In genomic region chr3:72844436-72844999, GRCh38 we compare ENCODE assay signal across 15 cellular contexts. TPM values are rescaled to one million over a fixed set of nuclear protein-coding genes. Genes with fewer than 3 reads are reported as not detected.
DNase-seq lines count a peak whose midpoint lies in the region; ATAC-seq and TF ChIP-seq lines count a peak whose summit lies in the region.
"Had no signal": no experiment of that assay in that cellular context is flagged by ENCODE, and none has a peak within 500 bp of the region (broad histone marks: within the 10 kb centered on the region; RNA-seq: fewer than 3 reads in every experiment).

No MANE protein-coding gene starts in this region.

- TF ChIP-seq CTCF in fibroblast of the aortic adventitia (IDR thresholded peaks at IDR 0.05; ENCODE audit: insufficient read depth, low read length): no peak

- peak; percentile 22 for DNase-seq in activated CD4-positive, alpha-beta T cell treated with anti-CD3 and anti-CD28 coated beads for 48 hours
- no peak for DNase-seq in activated CD4-positive, alpha-beta T cell treated with anti-CD3 and anti-CD28 coated beads, Interleukin-2, amount 10 ng/mL, durations not matched to agents 7 days and 5 days
- DNase-seq in M059J (ENCODE audit: low read depth) (peak; percentile 14), fibroblast of the aortic adventitia (ENCODE audit: low read depth) (peak; percentile 27), epidermal melanocyte (ENCODE audit: insufficient read length, low spot score) (no peak), aorta (no peak), glomerular visceral epithelial cell (ENCODE audit: extremely low spot score) (no peak)
- DNase-seq: activated CD4-positive, alpha-beta T cell treated with anti-CD3 and anti-CD28 coated beads for 1 hour; Caco-2; cortex of kidney; esophagus squamous epithelium; KBM-7; NCI-H2029 treated with DMSO at 0.1 percent for 48 hours; posterior cingulate gyrus had no signal

- H3K9me3 Mint-ChIP-seq in activated CD4-positive, alpha-beta T cell treated with anti-CD3 and anti-CD28 coated beads, Interleukin-2, amount 10 ng/mL, durations not matched to agents 7 days and 5 days: no peaks in the 10 kb centered on the region

- H3K27ac Mint-ChIP-seq in activated CD4-positive, alpha-beta T cell treated with anti-CD3 and anti-CD28 coated beads, Interleukin-2, amount 10 ng/mL, durations not matched to agents 7 days and 5 days: no peak overlapping the region

- H3K27me3 ChIP-seq in aorta (ENCODE audit: control insufficient read depth in 1 of 2, insufficient read depth in 2 of 2, low read length in 1 of 2): no peaks in the 10 kb centered on the region
- H3K27me3 ChIP-seq: esophagus squamous epithelium had no signal

- peaks cover 24% of the 10 kb centered on the region for H3K36me3 Mint-ChIP-seq in activated CD4-positive, alpha-beta T cell treated with anti-CD3 and anti-CD28 coated beads, Interleukin-2, amount 10 ng/mL, durations not matched to agents 7 days and 5 days (ENCODE audit: low read depth)

- ATAC-seq in GM18867 (IDR thresholded peaks at IDR 0.05; ENCODE audit: unreplicated experiment): peak; percentile 20
- no peak for ATAC-seq in aorta (ENCODE audit: low FRiP score)

- intact Hi-C loops in aorta (cut with DNase I): loop anchor here (10.0 kb wide), 3 partner anchors 210 to 1120 kb away; partner anchors contain the start of genes EBLN2 (in 1 of the 2) and EIF4E3 (in 1 of the 2)

- POLR2A ChIA-PET in activated CD4-positive, alpha-beta T cell treated with anti-CD3 and anti-CD28 coated beads, Interleukin-2, amount 10 ng/mL, durations not matched to agents 7 days and 5 days (lab: Charles Lee): no interaction called here

- no peaks in the 10 kb centered on the region for H3K4me1 ChIP-seq in aorta (ENCODE audit: control insufficient read depth in 1 of 2, insufficient read depth in 2 of 2, low read length in 2 of 2)

- no peaks in the 10 kb centered on the region for H3K36me3 ChIP-seq in aorta (ENCODE audit: control insufficient read depth in 1 of 2, insufficient read depth in 2 of 2, low read length in 1 of 2)

- H3K4me3 Mint-ChIP-seq in activated CD4-positive, alpha-beta T cell treated with anti-CD3 and anti-CD28 coated beads, Interleukin-2, amount 10 ng/mL, durations not matched to agents 7 days and 5 days: no peak overlapping the region

- CTCF ChIA-PET in activated CD4-positive, alpha-beta T cell treated with anti-CD3 and anti-CD28 coated beads, Interleukin-2, amount 10 ng/mL, durations not matched to agents 7 days and 5 days (lab: Charles Lee): no interaction called here

- H3K9me3 ChIP-seq in aorta (ENCODE audit: control insufficient read depth, low read length): no peaks in the 10 kb centered on the region
- H3K9me3 ChIP-seq: Caco-2, esophagus squamous epithelium had no signal

- WGBS in aorta, 2 donors: 97 to 100% methylated on average over 1 of the region's 1 CpG

- H3K27ac ChIP-seq in aorta (ENCODE audit: low read depth in 1 of 2, low read length in 2 of 2): no peak overlapping the region
- H3K27ac ChIP-seq: esophagus squamous epithelium had no signal

- no peaks in the 10 kb centered on the region for H3K27me3 Mint-ChIP-seq in activated CD4-positive, alpha-beta T cell treated with anti-CD3 and anti-CD28 coated beads, Interleukin-2, amount 10 ng/mL, durations not matched to agents 7 days and 5 days

- H3K4me3 ChIP-seq in fibroblast of the aortic adventitia (ENCODE audit: low read depth, low read length) (no peak overlapping the region), aorta (ENCODE audit: low read length in 2 of 2) (no peak overlapping the region)
- H3K4me3 ChIP-seq: esophagus squamous epithelium had no signal

- H3K4me1 Mint-ChIP-seq in activated CD4-positive, alpha-beta T cell treated with anti-CD3 and anti-CD28 coated beads, Interleukin-2, amount 10 ng/mL, durations not matched to agents 7 days and 5 days: peaks cover 44% of the 10 kb centered on the region

RNA-seq across cellular contexts. Expression of gene SHQ1, which starts 3.7 kb away (rescaled TPM):
- total RNA-seq in activated CD4-positive, alpha-beta T cell treated with anti-CD3 and anti-CD28 coated beads, Interleukin-2, amount 10 ng/mL, durations not matched to agents 7 days and 5 days: 10 to 100 TPM; 22.1 to 24.2 TPM
- total RNA-seq in M059J (2014; rRNA removed; shearing (Covaris generic)): 12.6 and 14.0 TPM in 2 replicates
- total RNA-seq in fibroblast of the aortic adventitia (ENCODE audit: low replicate concordance) (21.5 and 39.2 TPM in 2 replicates), aorta (10 to 100 TPM; 17.0 to 19.0 TPM)
- polyA plus RNA-seq in aorta: 1 to 10 TPM; 6.0 to 6.9 TPM

RNA-seq across cellular contexts. Expression of gene GXYLT2, which starts 43.3 kb away (rescaled TPM):
- not detected for total RNA-seq in activated CD4-positive, alpha-beta T cell treated with anti-CD3 and anti-CD28 coated beads, Interleukin-2, amount 10 ng/mL, durations not matched to agents 7 days and 5 days
- 2.3 and 7.7 TPM in 2 replicates for total RNA-seq in M059J (2014; rRNA removed; shearing (Covaris generic))
- total RNA-seq in fibroblast of the aortic adventitia (ENCODE audit: low replicate concordance): 47.8 and 59.7 TPM in 2 replicates
- 10 to 100 TPM; 20.4 to 46.4 TPM for total RNA-seq in aorta
- 1 to 10 TPM; 1.9 to 2.5 TPM for polyA plus RNA-seq in aorta

Comparison
In these comparisons a context has a peak if more than half of its experiments do, and no peak if none do; other contexts are left out.
1. DNase-seq: peak in activated CD4-positive, alpha-beta T cell treated with anti-CD3 and anti-CD28 coated beads for 48 hours (single experiment), M059J (single experiment) and fibroblast of the aortic adventitia (single experiment); none in activated CD4-positive, alpha-beta T cell treated with anti-CD3 and anti-CD28 coated beads, Interleukin-2, amount 10 ng/mL, durations not matched to agents 7 days and 5 days (single experiment), epidermal melanocyte (single experiment), aorta (0 of 2) and glomerular visceral epithelial cell (single experiment).